Comparison of ENCODE assay signal across 9 cellular contexts in the genomic region with DNA sequence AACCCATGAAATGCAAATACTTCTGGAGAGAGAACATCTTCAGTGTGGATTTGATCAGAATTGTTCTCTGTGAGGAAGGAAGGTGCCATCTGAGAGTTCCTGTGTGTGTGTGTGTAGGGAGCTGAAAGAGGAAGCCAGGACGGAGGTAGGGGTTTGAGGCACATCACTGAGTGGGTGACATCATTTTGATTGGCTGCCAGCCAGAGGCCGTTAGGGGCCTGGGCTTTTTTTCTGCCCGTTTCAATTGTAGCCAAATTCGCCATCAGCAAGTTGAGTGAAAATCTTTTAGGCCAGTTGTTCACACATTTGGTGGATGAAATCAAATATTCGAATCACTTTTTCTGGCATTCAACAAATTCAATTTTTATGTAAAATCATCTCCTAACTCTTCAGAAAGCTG. TPM values are rescaled to one million over a fixed set of nuclear protein-coding genes. Genes with fewer than 3 reads are reported as not detected.
DNase-seq lines count a peak whose midpoint lies in the region; ATAC-seq lines count a peak whose summit lies in the region.
"Had no signal": no experiment of that assay in that cellular context is flagged by ENCODE, and none has a peak within 500 bp of the region (broad histone marks: within the 10 kb centered on the region; RNA-seq: fewer than 3 reads in every experiment).

No MANE protein-coding gene starts in this region.

- peaks cover 15% of the 10 kb centered on the region for H3K27me3 Mint-ChIP-seq in activated naive CD8-positive, alpha-beta T cell treated with anti-CD3 and anti-CD28 coated beads, Interleukin-2, amount 50 U/mL, for 24 hours
- H3K27me3 Mint-ChIP-seq in activated naive CD8-positive, alpha-beta T cell treated with anti-CD3 and anti-CD28 coated beads for 36 hours: peaks cover 6% of the 10 kb centered on the region

- H3K4me1 Mint-ChIP-seq in activated naive CD8-positive, alpha-beta T cell treated with anti-CD3 and anti-CD28 coated beads, Interleukin-2, amount 50 U/mL, for 24 hours: peaks cover 21% of the 10 kb centered on the region
- peaks cover 6% of the 10 kb centered on the region for H3K4me1 Mint-ChIP-seq in activated naive CD8-positive, alpha-beta T cell treated with anti-CD3 and anti-CD28 coated beads for 36 hours

- H3K36me3 Mint-ChIP-seq in activated naive CD8-positive, alpha-beta T cell treated with anti-CD3 and anti-CD28 coated beads, Interleukin-2, amount 50 U/mL, for 24 hours (ENCODE audit: low read depth): no peaks in the 10 kb centered on the region
- no peaks in the 10 kb centered on the region for H3K36me3 Mint-ChIP-seq in activated naive CD8-positive, alpha-beta T cell treated with anti-CD3 and anti-CD28 coated beads for 36 hours

- ATAC-seq in activated naive CD8-positive, alpha-beta T cell treated with anti-CD3 and anti-CD28 coated beads, Interleukin-2, amount 50 U/mL, for 24 hours: peak; percentile 59
- ATAC-seq in HG03457 (IDR thresholded peaks at IDR 0.05; ENCODE audit: unreplicated experiment): peak; percentile 88

- H3K27ac Mint-ChIP-seq in activated naive CD8-positive, alpha-beta T cell treated with anti-CD3 and anti-CD28 coated beads, Interleukin-2, amount 50 U/mL, for 24 hours: no peak overlapping the region
- no peak overlapping the region for H3K27ac Mint-ChIP-seq in activated naive CD8-positive, alpha-beta T cell treated with anti-CD3 and anti-CD28 coated beads for 36 hours

- peaks cover 8% of the 10 kb centered on the region for H3K9me3 Mint-ChIP-seq in activated naive CD8-positive, alpha-beta T cell treated with anti-CD3 and anti-CD28 coated beads, Interleukin-2, amount 50 U/mL, for 24 hours
- peaks cover 12% of the 10 kb centered on the region for H3K9me3 Mint-ChIP-seq in activated naive CD8-positive, alpha-beta T cell treated with anti-CD3 and anti-CD28 coated beads for 36 hours

- no peak overlapping the region for H3K4me3 Mint-ChIP-seq in activated naive CD8-positive, alpha-beta T cell treated with anti-CD3 and anti-CD28 coated beads, Interleukin-2, amount 50 U/mL, for 24 hours
- no peak overlapping the region for H3K4me3 Mint-ChIP-seq in activated naive CD8-positive, alpha-beta T cell treated with anti-CD3 and anti-CD28 coated beads for 36 hours
- H3K4me3 Mint-ChIP-seq: nephron had no signal

- DNase-seq in activated naive CD8-positive, alpha-beta T cell treated with anti-CD3 and anti-CD28 coated beads, Interleukin-2, amount 50 U/mL, for 24 hours: peak; percentile 19
- no peak for DNase-seq in activated naive CD8-positive, alpha-beta T cell treated with anti-CD3 and anti-CD28 coated beads for 36 hours
- DNase-seq in NCI-H526 treated with DMSO at 0.1 percent for 48 hours (lab: John Stamatoyannopoulos, UW): peak; percentile 86
- DNase-seq in glomerular visceral epithelial cell (ENCODE audit: extremely low spot score): peak; percentile 71
- no peak for DNase-seq in activated CD4-positive, alpha-beta T cell treated with anti-CD3 and anti-CD28 coated beads, Interleukin-2, amount 50 U/mL, for 4 hours
- no peak for DNase-seq in RKO (ENCODE audit: low spot score)
- no peak for DNase-seq in activated naive CD4-positive, alpha-beta T cell treated with Interleukin-2 at 50 U/mL for 16 hours

RNA-seq across cellular contexts. Expression of a gene that starts 48.9 kb away (rescaled TPM):
- 10 to 100 TPM; 94.8 to 99.5 TPM for total RNA-seq in activated naive CD8-positive, alpha-beta T cell treated with anti-CD3 and anti-CD28 coated beads for 36 hours

Comparison
In these comparisons a context has a peak if more than half of its experiments do, and no peak if none do; other contexts are left out.
1. DNase-seq: peak in activated naive CD8-positive, alpha-beta T cell treated with anti-CD3 and anti-CD28 coated beads, Interleukin-2, amount 50 U/mL, for 24 hours (single experiment), NCI-H526 treated with DMSO at 0.1 percent for 48 hours (single experiment) and glomerular visceral epithelial cell (single experiment); none in activated naive CD8-positive, alpha-beta T cell treated with anti-CD3 and anti-CD28 coated beads for 36 hours (single experiment), activated CD4-positive, alpha-beta T cell treated with anti-CD3 and anti-CD28 coated beads, Interleukin-2, amount 50 U/mL, for 4 hours (0 of 2), RKO (single experiment) and activated naive CD4-positive, alpha-beta T cell treated with Interleukin-2 at 50 U/mL for 16 hours (single experiment).